Comparison of ENCODE assay signal across 26 cellular contexts in genomic region chr1:209230319-209230718, GRCh38.
"Had no signal": no experiment of that assay in that cellular context is flagged by ENCODE, and none has a peak within 500 bp of the region (broad histone marks: within the 10 kb centered on the region; RNA-seq: fewer than 3 reads in every experiment).

No MANE protein-coding gene starts in this region.

- H3K4me3 Mint-ChIP-seq: effector memory CD8-positive, alpha-beta T cell; immature natural killer cell; naive thymus-derived CD8-positive, alpha-beta T cell; nephron progenitor cell; stimulated activated effector memory CD8-positive, alpha-beta T cell treated with anti-CD3 and anti-CD28 coated beads, Interleukin-12 subunit alpha, Interleukin-12 subunit beta, amount 100 ng/mL, for 72 hours had no signal

- H3K9me3 Mint-ChIP-seq: stimulated activated effector memory CD8-positive, alpha-beta T cell treated with anti-CD3 and anti-CD28 coated beads, Interleukin-12 subunit alpha, Interleukin-12 subunit beta, amount 100 ng/mL, for 72 hours had no signal

- H3K27me3 ChIP-seq: right atrium auricular region, thyroid gland had no signal

- H3K4me2 ChIP-seq: smooth muscle cell had no signal

- H3K4me3 ChIP-seq: lower lobe of right lung, prostate gland, right atrium auricular region, smooth muscle cell, stomach, thyroid gland had no signal

- H3K36me3 Mint-ChIP-seq: stimulated activated effector memory CD8-positive, alpha-beta T cell treated with anti-CD3 and anti-CD28 coated beads, Interleukin-12 subunit alpha, Interleukin-12 subunit beta, amount 100 ng/mL, for 72 hours had no signal

- H3K4me1 Mint-ChIP-seq: immature natural killer cell; naive thymus-derived CD8-positive, alpha-beta T cell; nephron progenitor cell; stimulated activated effector memory CD8-positive, alpha-beta T cell treated with anti-CD3 and anti-CD28 coated beads, Interleukin-12 subunit alpha, Interleukin-12 subunit beta, amount 100 ng/mL, for 72 hours had no signal

- H3K36me3 ChIP-seq: lower lobe of right lung, prostate gland, right atrium auricular region, stomach, thyroid gland had no signal

- H3K27ac Mint-ChIP-seq: effector memory CD8-positive, alpha-beta T cell; immature natural killer cell; naive thymus-derived CD8-positive, alpha-beta T cell; nephron progenitor cell; stimulated activated effector memory CD8-positive, alpha-beta T cell treated with anti-CD3 and anti-CD28 coated beads, Interleukin-12 subunit alpha, Interleukin-12 subunit beta, amount 100 ng/mL, for 72 hours had no signal

- FAIRE-seq: endometrium had no signal

- DNase-seq: cerebellar nuclear complex; cortex of kidney; effector memory CD8-positive, alpha-beta T cell; foreskin fibroblast; glutamatergic neuron; hypothalamus; immature natural killer cell; islet precursor cell; left ventricle myocardium superior; lower lobe of right lung; naive thymus-derived CD8-positive, alpha-beta T cell; nephron progenitor cell; nucleus accumbens; stimulated activated CD4-positive, alpha-beta T cell treated with anti-CD3 and anti-CD28 coated beads, Interleukin-12 subunit alpha, Interleukin-12 subunit beta, amount 100 ng/mL, for 4 hours; stimulated activated CD4-positive, alpha-beta T cell treated with anti-CD3 and anti-CD28 coated beads, Interleukin-2, amount 100 ng/mL, for 24 hours; stimulated activated CD4-positive, alpha-beta T cell treated with anti-CD3 and anti-CD28 coated beads, Interleukin-4, amount 100 ng/mL, for 24 hours; stimulated activated naive CD4-positive, alpha-beta T cell treated with Interleukin-2 at 50 U/mL for 16 hours; stomach; thyroid gland; trophoblast cell had no signal

- H3K4me1 ChIP-seq: lower lobe of right lung, prostate gland, right atrium auricular region, stomach, thyroid gland had no signal

- H3K9me3 ChIP-seq: lower lobe of right lung, prostate gland, thyroid gland had no signal

- H3K27ac ChIP-seq: lower lobe of right lung, prostate gland, right atrium auricular region, stomach, thyroid gland had no signal

- ATAC-seq: effector memory CD8-positive, alpha-beta T cell; left ventricle myocardium superior; lower lobe of right lung; naive thymus-derived CD8-positive, alpha-beta T cell; sciatic nerve; stimulated activated effector memory CD8-positive, alpha-beta T cell treated with anti-CD3 and anti-CD28 coated beads, Interleukin-12 subunit alpha, Interleukin-12 subunit beta, amount 100 ng/mL, for 72 hours had no signal
